In the genomic region with DNA sequence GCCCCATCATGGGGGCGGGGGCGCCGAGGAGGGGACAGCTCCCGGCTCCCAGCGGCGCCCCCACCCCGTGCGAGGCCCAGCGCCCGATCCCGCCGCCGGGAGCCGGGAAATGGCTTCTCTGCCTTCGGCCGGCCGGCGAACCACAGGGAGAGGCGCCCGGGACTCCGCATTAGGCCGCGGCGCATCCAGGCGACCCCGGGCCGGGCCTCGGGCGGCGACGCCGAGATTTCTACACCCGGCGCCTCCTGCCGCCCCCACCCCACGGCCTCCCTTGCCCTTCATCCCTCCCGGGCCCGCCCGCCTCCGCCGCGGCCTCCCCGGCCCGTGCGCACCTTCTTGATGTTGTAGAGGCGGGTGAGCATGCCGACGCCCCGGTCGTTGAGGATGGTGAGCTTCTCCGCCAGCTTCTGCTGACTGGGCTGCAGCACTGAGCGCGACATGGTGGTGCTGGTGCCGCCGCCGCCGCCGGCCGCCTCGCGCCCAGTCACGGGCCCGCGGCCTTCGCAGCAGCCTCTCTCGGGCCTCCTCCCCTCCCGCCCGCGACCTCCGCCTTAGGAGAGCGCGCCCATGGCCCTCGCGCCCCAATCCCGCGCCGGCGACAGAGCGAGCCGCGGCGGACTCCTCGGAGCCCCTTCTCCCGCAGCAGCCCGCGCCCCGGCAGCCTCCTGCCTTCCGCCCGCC, we compare ENCODE assay signal across 9 cellular contexts. TPM values are rescaled to one million over a fixed set of nuclear protein-coding genes. Genes with fewer than 3 reads are reported as not detected.
A peak's percentile ranks its signal among the peaks of the same experiment; 100 is the strongest.
DNase-seq lines count a peak whose midpoint lies in the region; ATAC-seq and TF ChIP-seq lines count a peak whose summit lies in the region.
"Had no signal": no experiment of that assay in that cellular context is flagged by ENCODE, and none has a peak within 500 bp of the region (broad histone marks: within the 10 kb centered on the region; RNA-seq: fewer than 3 reads in every experiment).

No MANE protein-coding gene starts in this region.

- H3K27me3 Mint-ChIP-seq in activated T-cell treated with anti-CD3 and anti-CD28 coated beads, Interleukin-2, amount 50 U/mL, for 24 hours = peaks cover 70% of the 10 kb centered on the region

- H2AFZ ChIP-seq in fibroblast of lung (ENCODE audit: low read length) (peak overlapping the region; percentile 27), neural cell (ENCODE audit: low read depth, low read length) (peak overlapping the region; percentile 65)

- no peaks in the 10 kb centered on the region for H3K36me3 ChIP-seq in fibroblast of lung (ENCODE audit: control insufficient read depth, insufficient read depth, low read length)
- no peaks in the 10 kb centered on the region for H3K36me3 ChIP-seq in neural cell (ENCODE audit: insufficient read depth, low read length)
- H3K36me3 ChIP-seq in thymus (ENCODE audit: control insufficient read depth, insufficient read depth) = no peaks in the 10 kb centered on the region
- H3K36me3 ChIP-seq: BLaER1 treated with 17β-estradiol and CSF1 and Interleukin-3, amounts not matched to agents 10 nM and 100 nM had no signal

- H3K4me2 ChIP-seq in fibroblast of lung (ENCODE audit: extremely low read depth, insufficient read depth, low read length) = no peak overlapping the region
- no peak overlapping the region for H3K4me2 ChIP-seq in neural cell (ENCODE audit: low read length)

- H3F3A ChIP-seq in neural cell (ENCODE audit: insufficient read depth, low read length, poor library complexity, severe bottlenecking) = no peaks in the 10 kb centered on the region

- no peaks in the 10 kb centered on the region for H3K36me3 Mint-ChIP-seq in activated T-cell treated with anti-CD3 and anti-CD28 coated beads, Interleukin-2, amount 50 U/mL, for 24 hours (ENCODE audit: low read depth)

- H3K27ac Mint-ChIP-seq in activated T-cell treated with anti-CD3 and anti-CD28 coated beads, Interleukin-2, amount 50 U/mL, for 24 hours = no peak overlapping the region

- H3K9ac ChIP-seq in fibroblast of lung (ENCODE audit: insufficient read depth, low read length) (peak overlapping the region; percentile 92), neural cell (ENCODE audit: low read length) (peak overlapping the region; percentile 90)
- H3K9ac ChIP-seq: BLaER1 treated with 17β-estradiol and CSF1 and Interleukin-3, amounts not matched to agents 10 nM and 100 nM had no signal

- peaks cover 49% of the 10 kb centered on the region for H3K79me2 ChIP-seq in fibroblast of lung (ENCODE audit: control insufficient read depth, insufficient read depth, low read length)
- H3K79me2 ChIP-seq in neural cell (replicated peaks; ENCODE audit: insufficient read depth, low read length) = peaks cover 43% of the 10 kb centered on the region

- H3K4me1 ChIP-seq in fibroblast of lung (ENCODE audit: control insufficient read depth, extremely low read depth, insufficient read depth, low read length) (peaks cover 2% of the 10 kb centered on the region), thymus (ENCODE audit: control insufficient read depth, insufficient read depth, low read length) (peaks cover 10% of the 10 kb centered on the region)

- no peak for TF ChIP-seq RAD21 in neural cell (conservative IDR thresholded peaks at IDR 0.05)

- ATAC-seq in GM21825 (IDR thresholded peaks at IDR 0.05; ENCODE audit: unreplicated experiment) = peak; percentile 34

- H3K27me3 ChIP-seq in fibroblast of lung (ENCODE audit: control insufficient read depth, insufficient read depth, low read length) (no peaks in the 10 kb centered on the region), neural cell (ENCODE audit: insufficient read depth, low read depth, low read length) (no peaks in the 10 kb centered on the region), thymus (ENCODE audit: control insufficient read depth, insufficient read depth) (peaks cover 33% of the 10 kb centered on the region)

- H4K20me1 ChIP-seq in fibroblast of lung (ENCODE audit: control insufficient read depth, extremely low read depth, insufficient read depth, low read length) (peaks cover 2% of the 10 kb centered on the region), neural cell (ENCODE audit: insufficient read depth) (no peaks in the 10 kb centered on the region)

- H3K4me1 Mint-ChIP-seq in activated T-cell treated with anti-CD3 and anti-CD28 coated beads, Interleukin-2, amount 50 U/mL, for 24 hours (ENCODE audit: low read depth) = peaks cover 34% of the 10 kb centered on the region

- H3K9me3 ChIP-seq in fibroblast of lung (ENCODE audit: control insufficient read depth, insufficient read depth, low read depth, low read length) = no peaks in the 10 kb centered on the region
- H3K9me3 ChIP-seq in neural cell (ENCODE audit: low read length) = no peaks in the 10 kb centered on the region
- H3K9me3 ChIP-seq in thymus (ENCODE audit: control insufficient read depth) = no peaks in the 10 kb centered on the region

- H3K27ac ChIP-seq in fibroblast of lung (ENCODE audit: insufficient read depth, low read length) = peak overlapping the region; percentile 82
- H3K27ac ChIP-seq in neural cell (ENCODE audit: low read length) = peak overlapping the region; percentile 83
- peak overlapping the region; percentile 81 for H3K27ac ChIP-seq in thymus (ENCODE audit: low read depth)
- H3K27ac ChIP-seq: BLaER1 treated with 17β-estradiol and CSF1 and Interleukin-3, amounts not matched to agents 10 nM and 100 nM had no signal

- TF ChIP-seq CTCF in fibroblast of lung (conservative IDR thresholded peaks at IDR 0.05 in 1 of 2, IDR thresholded peaks at IDR 0.05 in 1 of 2; ENCODE audit: low read depth in 1 of 2, low read length in 2 of 2) (no peak), neural cell (IDR thresholded peaks at IDR 0.05; ENCODE audit: poor library complexity, severe bottlenecking) (no peak)

- no peak for TF ChIP-seq EP300 in neural cell (conservative IDR thresholded peaks at IDR 0.05; ENCODE audit: poor library complexity, severe bottlenecking)

- H3K4me3 ChIP-seq in fibroblast of lung (replicated peaks in 1 of 4; ENCODE audit: control extremely low read depth in 1 of 4, insufficient read depth in 1 of 4, low read depth in 3 of 4, low read length in 4 of 4) (peak overlapping the region; percentile 51 to 97 (median 76)), neural cell (ENCODE audit: low read length) (peak overlapping the region; percentile 83), thymus (ENCODE audit: low read length) (peak overlapping the region; percentile 75)
- H3K4me3 ChIP-seq: BLaER1 treated with 17β-estradiol and CSF1 and Interleukin-3, amounts not matched to agents 10 nM and 100 nM had no signal

- peak overlapping the region; percentile 79 for H3K4me3 Mint-ChIP-seq in activated T-cell treated with anti-CD3 and anti-CD28 coated beads, Interleukin-2, amount 50 U/mL, for 24 hours

- DNase-seq in NCI-H1092 (lab: John Stamatoyannopoulos, UW) (peak; percentile 32), NCI-H1092 treated with DMSO at 0.1 percent for 48 hours (lab: John Stamatoyannopoulos, UW) (no peak), M059J (ENCODE audit: low read depth) (peak; percentile 46), fibroblast of lung (ENCODE audit: low read depth in 2 of 2) (peak in 1 of 2 donors; percentile 28)
- no peak for DNase-seq in activated T-cell treated with anti-CD3 and anti-CD28 coated beads, Interleukin-2, amount 50 U/mL, for 24 hours

- H3K9me3 Mint-ChIP-seq in activated T-cell treated with anti-CD3 and anti-CD28 coated beads, Interleukin-2, amount 50 U/mL, for 24 hours = no peaks in the 10 kb centered on the region

- 1% methylated on average over 89 of the region's 89 CpGs for WGBS in thymus

- no peaks in the 10 kb centered on the region for H3K9me2 ChIP-seq in neural cell (ENCODE audit: insufficient read depth, low read length)

TF ChIP-seq in neural cell, 6 proteins besides CTCF, POLR2A, EP300 and RAD21 (continues in another document):
- TF ChIP-seq MXI1 (conservative IDR thresholded peaks at IDR 0.05; ENCODE audit: poor library complexity, severe bottlenecking) (no peak), SMC3 (conservative IDR thresholded peaks at IDR 0.05; ENCODE audit: poor library complexity) (no peak), EZH2 (IDR thresholded peaks at IDR 0.05; ENCODE audit: borderline replicate concordance, insufficient read depth, low read length, poor library complexity, severe bottlenecking) (no peak)
- TF ChIP-seq, protein P1, sequence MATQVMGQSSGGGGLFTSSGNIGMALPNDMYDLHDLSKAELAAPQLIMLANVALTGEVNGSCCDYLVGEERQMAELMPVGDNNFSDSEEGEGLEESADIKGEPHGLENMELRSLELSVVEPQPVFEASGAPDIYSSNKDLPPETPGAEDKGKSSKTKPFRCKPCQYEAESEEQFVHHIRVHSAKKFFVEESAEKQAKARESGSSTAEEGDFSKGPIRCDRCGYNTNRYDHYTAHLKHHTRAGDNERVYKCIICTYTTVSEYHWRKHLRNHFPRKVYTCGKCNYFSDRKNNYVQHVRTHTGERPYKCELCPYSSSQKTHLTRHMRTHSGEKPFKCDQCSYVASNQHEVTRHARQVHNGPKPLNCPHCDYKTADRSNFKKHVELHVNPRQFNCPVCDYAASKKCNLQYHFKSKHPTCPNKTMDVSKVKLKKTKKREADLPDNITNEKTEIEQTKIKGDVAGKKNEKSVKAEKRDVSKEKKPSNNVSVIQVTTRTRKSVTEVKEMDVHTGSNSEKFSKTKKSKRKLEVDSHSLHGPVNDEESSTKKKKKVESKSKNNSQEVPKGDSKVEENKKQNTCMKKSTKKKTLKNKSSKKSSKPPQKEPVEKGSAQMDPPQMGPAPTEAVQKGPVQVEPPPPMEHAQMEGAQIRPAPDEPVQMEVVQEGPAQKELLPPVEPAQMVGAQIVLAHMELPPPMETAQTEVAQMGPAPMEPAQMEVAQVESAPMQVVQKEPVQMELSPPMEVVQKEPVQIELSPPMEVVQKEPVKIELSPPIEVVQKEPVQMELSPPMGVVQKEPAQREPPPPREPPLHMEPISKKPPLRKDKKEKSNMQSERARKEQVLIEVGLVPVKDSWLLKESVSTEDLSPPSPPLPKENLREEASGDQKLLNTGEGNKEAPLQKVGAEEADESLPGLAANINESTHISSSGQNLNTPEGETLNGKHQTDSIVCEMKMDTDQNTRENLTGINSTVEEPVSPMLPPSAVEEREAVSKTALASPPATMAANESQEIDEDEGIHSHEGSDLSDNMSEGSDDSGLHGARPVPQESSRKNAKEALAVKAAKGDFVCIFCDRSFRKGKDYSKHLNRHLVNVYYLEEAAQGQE (IDR thresholded peaks at IDR 0.05; ENCODE audit: borderline replicate concordance) = no peak

RNA-seq across cellular contexts. Expression of a gene that starts 0.5 kb away (rescaled TPM):
- 68.7 and 124 TPM in 2 replicates for total RNA-seq in M059J (2014; rRNA removed; shearing (Covaris generic))
- 106 and 141 TPM in 2 replicates for total RNA-seq in fibroblast of lung
- polyA plus RNA-seq in fibroblast of lung (185 and 219 TPM in 2 replicates), neural cell (124 and 127 TPM in 2 replicates), thymus (36.8 TPM)
- 80.6 and 87.8 TPM in 2 replicates for polyA plus RNA-seq in fibroblast of lung (2012)
- polyA minus RNA-seq in fibroblast of lung (ENCODE audit: low replicate concordance) (10.6 and 22.1 TPM in 2 replicates), neural cell (199 and 286 TPM in 2 replicates)

RNA-seq across cellular contexts. Expression of a gene that starts 40.7 kb away (rescaled TPM):
- total RNA-seq in M059J (2014; rRNA removed; shearing (Covaris generic)) = 0.98 and 2.4 TPM in 2 replicates
- total RNA-seq in fibroblast of lung = 5.1 and 7.4 TPM in 2 replicates
- polyA plus RNA-seq in fibroblast of lung (2.4 and 2.6 TPM in 2 replicates), neural cell (5.6 and 7.7 TPM in 2 replicates), thymus (2.0 TPM)
- 0.85 and 1.1 TPM in 2 replicates for polyA plus RNA-seq in fibroblast of lung (2012)
- polyA minus RNA-seq in fibroblast of lung (ENCODE audit: low replicate concordance) (1.1 and 1.7 TPM in 2 replicates), neural cell (7.5 and 8.1 TPM in 2 replicates)

Comparison
In these comparisons a context has a peak if more than half of its experiments do, and no peak if none do; other contexts are left out.
1. DNase-seq: peak in NCI-H1092 (single experiment) and M059J (single experiment); none in NCI-H1092 treated with DMSO at 0.1 percent for 48 hours (single experiment) and activated T-cell treated with anti-CD3 and anti-CD28 coated beads, Interleukin-2, amount 50 U/mL, for 24 hours (single experiment).
2. Peak in every context shown above with its lines, with median percentiles within 50 percentile points of each other: H3K27ac ChIP-seq and H3K4me3 ChIP-seq.